8 cellular contexts compared by ENCODE assay signal in genomic region chr6:10414766-10415592, GRCh38. TPM values are rescaled to one million over a fixed set of nuclear protein-coding genes. Genes with fewer than 3 reads are reported as not detected.
A peak's percentile ranks its signal among the peaks of the same experiment; 100 is the strongest.
DNase-seq lines count a peak whose midpoint lies in the region; ATAC-seq and TF ChIP-seq lines count a peak whose summit lies in the region.

TFAP2A (minus strand) TSS chr6:10415074; CDS start chr6:10414991, 83 bp downstream.

- TF ChIP-seq CTCF in prostate gland (IDR thresholded peaks at IDR 0.05) (peak in 3 of 4 experiments; percentile 32 to 75 (median 63)), GM10248 (IDR thresholded peaks at IDR 0.05; ENCODE audit: control extremely low read depth, extremely low read depth, low read depth, missing control alignments) (no peak)

- peaks cover under 1 to 8% of the 10 kb centered on the region in 2 donors for H3K9me3 Mint-ChIP-seq in effector memory CD8-positive, alpha-beta T cell

- POLR2A ChIA-PET in GM10248 (lab: Yijun Ruan, JAX), result interaction anchor here (0.7 kb wide), 1 partner anchor 60 kb away, joined by 4 read pairs; no protein-coding TSS in a partner anchor

- WGBS in prostate gland, result 1% methylated on average over 56 of the region's 56 CpGs

- peak within 1 kb of the TSS; percentile 82 to 98 for H3K4me3 Mint-ChIP-seq in effector memory CD8-positive, alpha-beta T cell

- no peaks in the 10 kb centered on the region for H3K36me3 ChIP-seq in prostate gland

- CTCF ChIA-PET in GM10248 (lab: Yijun Ruan, JAX), result interaction anchor here (0.8 to 2.7 kb wide), 4 partner anchors 11 to 384 kb away, joined by 3 to 12 read pairs (median 4); no protein-coding TSS in a partner anchor

- peaks cover 46% of the 10 kb centered on the region for H3K36me3 Mint-ChIP-seq in effector memory CD8-positive, alpha-beta T cell (ENCODE audit: insufficient read depth)

- H3K27ac ChIP-seq in prostate gland, result peak within 1 kb of the TSS; percentile 89 to 98

- H3K9me3 ChIP-seq in prostate gland, result no peaks in the 10 kb centered on the region

- ATAC-seq in effector memory CD8-positive, alpha-beta T cell (replicated peaks), result no peak
- no peak for ATAC-seq in GM21825 (IDR thresholded peaks at IDR 0.05; ENCODE audit: unreplicated experiment)

- H3K27ac Mint-ChIP-seq in effector memory CD8-positive, alpha-beta T cell, result peak within 1 kb of the TSS; percentile 90 to 92

- TF ChIP-seq POLR2A in prostate gland (IDR thresholded peaks at IDR 0.05), result peak; percentile 70

- peak within 1 kb of the TSS; percentile 71 to 81 for H3K4me3 ChIP-seq in prostate gland

- intact Hi-C loops in prostate gland (cut with DNase I), result no loop called here
- intact Hi-C loops in posterior vena cava (cut with DNase I), result no loop called here

- peaks cover 33 to 35% of the 10 kb centered on the region in 2 donors for H3K4me1 Mint-ChIP-seq in effector memory CD8-positive, alpha-beta T cell (ENCODE audit: low read depth in 2 of 2)

- DNase-seq in ELF-1 (ENCODE audit: low read depth, low spot score) (peak; percentile 97), NCI-H748 (lab: John Stamatoyannopoulos, UW; ENCODE audit: unreplicated experiment) (peak; percentile 82), prostate gland (ENCODE audit: low spot score) (peak; percentile 84), posterior vena cava (ENCODE audit: low spot score) (no peak), GM10248 (ENCODE audit: extremely low spot score) (no peak), germinal center (ENCODE audit: low spot score) (no peak)
- no peak for DNase-seq in effector memory CD8-positive, alpha-beta T cell

- peaks cover 3% of the 10 kb centered on the region for H3K4me1 ChIP-seq in prostate gland (replicated peaks)

- peaks cover 4% of the 10 kb centered on the region for H3K27me3 ChIP-seq in prostate gland (replicated peaks; ENCODE audit: insufficient read depth)

- H3K27me3 Mint-ChIP-seq in effector memory CD8-positive, alpha-beta T cell, result peaks cover 95 to 99% of the 10 kb centered on the region in 2 donors

RNA-seq across cellular contexts. Expression of gene TFAP2A, which starts in this region (rescaled TPM):
- total RNA-seq in prostate gland (10 to 100 TPM; 16.0 to 20.4 TPM), posterior vena cava (under 1 TPM in 1 of 2 donors, not detected in 1; 0.52 TPM)

Comparison
In these comparisons a context has a peak if more than half of its experiments do, and no peak if none do; other contexts are left out.
1. RNA of gene TFAP2A (total RNA-seq): 16.0 to 20.4 TPM in prostate gland; 0.52 TPM in posterior vena cava; every median in the first group is over 10 times any median in the second.
2. DNase-seq: peak in ELF-1 (single experiment), NCI-H748 (single experiment) and prostate gland (single experiment); none in effector memory CD8-positive, alpha-beta T cell (0 of 3), posterior vena cava (single experiment), GM10248 (single experiment) and germinal center (single experiment).